In the genomic region with DNA sequence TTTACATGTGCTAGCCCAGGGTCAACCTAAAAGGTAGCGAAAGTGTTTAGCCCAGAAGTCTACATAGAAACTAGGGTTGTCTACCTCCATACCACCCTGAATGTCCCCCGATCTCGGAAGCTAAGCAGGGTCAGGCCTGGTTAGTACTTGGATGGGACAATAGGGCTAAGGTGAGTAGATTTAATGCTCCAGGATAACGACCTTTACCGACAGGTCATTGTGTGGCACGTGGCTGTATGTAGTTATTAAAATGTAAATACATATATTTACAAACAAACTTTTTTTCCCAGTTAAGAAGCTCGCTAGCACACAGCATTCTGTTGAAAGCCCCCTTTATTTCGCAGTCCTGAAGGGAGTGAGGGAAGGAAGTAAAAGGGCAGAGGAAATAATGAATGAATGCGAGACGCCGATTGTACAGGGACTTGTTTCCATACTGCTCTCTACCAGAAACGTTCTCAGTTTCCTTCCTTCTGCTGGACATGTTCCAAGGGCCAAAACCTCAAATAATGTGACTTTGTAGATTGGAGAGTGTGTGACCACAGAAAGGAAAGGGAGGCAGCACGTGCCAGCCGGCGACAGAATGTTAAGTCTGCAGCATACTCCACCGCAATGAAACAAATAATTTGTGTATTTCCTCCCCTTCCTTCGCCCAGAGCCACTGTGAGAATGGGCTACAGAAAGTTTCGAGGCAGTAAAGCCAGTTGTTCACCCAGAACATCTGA, we compare ENCODE assay signal across 8 cellular contexts. TPM values are rescaled to one million over a fixed set of nuclear protein-coding genes. Genes with fewer than 3 reads are reported as not detected.
DNase-seq lines count a peak whose midpoint lies in the region; ATAC-seq and TF ChIP-seq lines count a peak whose summit lies in the region.

No MANE protein-coding gene starts in this region.

- no peaks in the 10 kb centered on the region for H3K27me3 Mint-ChIP-seq in activated T-cell treated with anti-CD3 and anti-CD28 coated beads, Interleukin-2, amount 50 U/mL, for 4 hours (ENCODE audit: low read depth)

- TF ChIP-seq CTCF in NB4 (IDR thresholded peaks at IDR 0.05; ENCODE audit: low read depth, low read length): no peak

- DNase-seq in NCI-H1694 treated with DMSO at 0.1 percent for 48 hours (lab: John Stamatoyannopoulos, UW): peak; percentile 25
- no peak for DNase-seq in NCI-H1694 (lab: John Stamatoyannopoulos, UW)
- DNase-seq in HEK293T (ENCODE audit: extremely low spot score): peak; percentile 14
- DNase-seq in NB4 (ENCODE audit: low read depth): peak; percentile 68
- DNase-seq in activated T-cell treated with anti-CD3 and anti-CD28 coated beads, Interleukin-2, amount 50 U/mL, for 4 hours: peak; percentile 8
- DNase-seq in fibroblast of peridontal ligament (ENCODE audit: extremely low read depth): peak; percentile 46

- no peak for TF ChIP-seq POLR2A in NB4 (IDR thresholded peaks at IDR 0.05; ENCODE audit: extremely low read depth, insufficient read length)

- H3K36me3 Mint-ChIP-seq in activated T-cell treated with anti-CD3 and anti-CD28 coated beads, Interleukin-2, amount 50 U/mL, for 4 hours (ENCODE audit: insufficient read depth): peaks cover 12% of the 10 kb centered on the region

- no peaks in the 10 kb centered on the region for H3K9me3 ChIP-seq in neuron (ENCODE audit: low read length)

- peak overlapping the region; percentile 99 for H3K4me3 Mint-ChIP-seq in activated T-cell treated with anti-CD3 and anti-CD28 coated beads, Interleukin-2, amount 50 U/mL, for 4 hours

- peaks cover 34% of the 10 kb centered on the region for H3K4me1 Mint-ChIP-seq in activated T-cell treated with anti-CD3 and anti-CD28 coated beads, Interleukin-2, amount 50 U/mL, for 4 hours (ENCODE audit: low read depth)

- no peaks in the 10 kb centered on the region for H3K27me3 ChIP-seq in neuron (ENCODE audit: insufficient read depth, low read length)

- H3K9me3 Mint-ChIP-seq in activated T-cell treated with anti-CD3 and anti-CD28 coated beads, Interleukin-2, amount 50 U/mL, for 4 hours: no peaks in the 10 kb centered on the region

- H3K36me3 ChIP-seq in neuron (ENCODE audit: insufficient read depth, low read length): no peaks in the 10 kb centered on the region

- POLR2A ChIA-PET in HEK293T (lab: Yijun Ruan, JAX): interaction anchor here (0.6 to 1.1 kb wide), 9 partner anchors 8 to 727 kb away, joined by 3 to 6 read pairs (median 4); no protein-coding TSS in a partner anchor

- H3K4me3 ChIP-seq in NB4 (ENCODE audit: low read depth, low read length): peak overlapping the region; percentile 96
- H3K4me3 ChIP-seq in neuron (ENCODE audit: low read length): peak overlapping the region; percentile 99

- peak overlapping the region; percentile 100 for H2AFZ ChIP-seq in neuron (ENCODE audit: low read depth, low read length)

- peaks cover 15% of the 10 kb centered on the region for H3K4me1 ChIP-seq in neuron (ENCODE audit: insufficient read depth, low read length)

- peak in 1 of 2 donors; percentile 0 for ATAC-seq in activated T-cell treated with anti-CD3 and anti-CD28 coated beads, Interleukin-2, amount 50 U/mL, for 4 hours
- ATAC-seq in GM18519 (IDR thresholded peaks at IDR 0.05; ENCODE audit: low FRiP score, unreplicated experiment): no peak

- CTCF ChIA-PET in HEK293T (lab: Yijun Ruan, JAX): no interaction called here

TF ChIP-seq in HEK293T, 16 proteins besides CTCF, POLR2A, EP300 and RAD21:
- TF ChIP-seq SUZ12 (IDR thresholded peaks at IDR 0.05): no peak
- TF ChIP-seq L3MBTL2 (conservative IDR thresholded peaks at IDR 0.05): peak; percentile 66; the same call in 1 of the 2 replicates
- no peak for TF ChIP-seq ZNF384 (IDR thresholded peaks at IDR 0.05)
- TF ChIP-seq TARDBP (IDR thresholded peaks at IDR 0.05): no peak

RNA-seq across cellular contexts. Expression of a gene that starts 0.6 kb away (rescaled TPM):
- 10 to 100 TPM; 28.8 to 30.9 (median 29.3) TPM for total RNA-seq in activated T-cell treated with anti-CD3 and anti-CD28 coated beads, Interleukin-2, amount 50 U/mL, for 4 hours

RNA-seq across cellular contexts. Expression of a gene that starts 0.7 kb away (rescaled TPM):
- total RNA-seq in activated T-cell treated with anti-CD3 and anti-CD28 coated beads, Interleukin-2, amount 50 U/mL, for 4 hours: 10 to 100 TPM; 22.3 to 26.5 (median 25.5) TPM
